Comparison of ENCODE assay signal across 38 cellular contexts in the genomic region with DNA sequence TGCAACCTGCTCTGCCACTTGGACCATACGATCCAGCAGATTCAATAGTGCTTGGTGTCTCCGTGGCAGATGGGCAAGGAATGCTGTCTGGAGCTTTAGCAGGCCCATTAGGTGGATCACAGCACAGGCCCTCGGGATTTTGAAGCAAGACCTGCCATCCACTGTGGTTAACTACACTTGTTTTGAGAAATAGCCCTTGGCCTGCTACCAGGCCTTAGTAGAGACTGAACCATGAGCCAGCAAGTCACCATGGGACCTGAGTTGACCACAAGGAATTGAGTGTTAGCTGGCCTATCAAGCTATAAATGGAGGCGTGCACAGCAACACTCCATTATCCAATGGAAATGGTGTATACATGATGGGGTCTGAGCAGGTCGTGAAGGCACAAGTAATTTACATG. TPM values are rescaled to one million over a fixed set of nuclear protein-coding genes. Genes with fewer than 3 reads are reported as not detected.
"Had no signal": no experiment of that assay in that cellular context is flagged by ENCODE, and none has a peak within 500 bp of the region (broad histone marks: within the 10 kb centered on the region; RNA-seq: fewer than 3 reads in every experiment).

No MANE protein-coding gene starts in this region.

- H3K4me3 ChIP-seq: MG63 had no signal

- H3K36me3 ChIP-seq: MG63 had no signal

- DNase-seq: Karpas-422, Kasumi-1, MM.1S, MV-4-11, NCI-H1048, NCI-H1092, NCI-H1092 treated with DMSO at 0.1 percent for 48 hours, NCI-H1105, NCI-H1105 treated with DMSO at 0.1 percent for 48 hours, NCI-H1417, NCI-H1417 treated with DMSO at 0.1 percent for 48 hours, NCI-H1436, NCI-H1436 treated with DMSO at 0.1 percent for 48 hours, NCI-H146, NCI-H1694, NCI-H1694 treated with DMSO at 0.1 percent for 48 hours, NCI-H187, NCI-H187 treated with DMSO at 0.1 percent for 48 hours, NCI-H1930, NCI-H2029, NCI-H2029 treated with DMSO at 0.1 percent for 48 hours, NCI-H2081, NCI-H2081 treated with DMSO at 0.1 percent for 48 hours, NCI-H2107, NCI-H2171, NCI-H2171 treated with DMSO at 0.1 percent for 48 hours, NCI-H2227 treated with DMSO at 0.1 percent for 48 hours, NCI-H226, NCI-H345, NCI-H446, NCI-H446 treated with DMSO at 0.1 percent for 48 hours, NCI-H510A, NCI-H510A treated with DMSO at 0.1 percent for 48 hours, NCI-H524 treated with DMSO at 0.1 percent for 48 hours had no signal

- H3K9me3 ChIP-seq: MG63 had no signal

- H3K27me3 ChIP-seq: MG63 had no signal

RNA-seq across cellular contexts. Expression of a gene that starts 14.5 kb away (rescaled TPM):
- total RNA-seq: LHCN-M2, MCF 10A, NCI-H460 had no signal
